ENCODE assay signal across 18 cellular contexts in genomic region chrX:110397353-110397752, GRCh38. TPM values are rescaled to one million over a fixed set of nuclear protein-coding genes. Genes with fewer than 3 reads are reported as not detected.
"Had no signal": no experiment of that assay in that cellular context is flagged by ENCODE, and none has a peak within 500 bp of the region (broad histone marks: within the 10 kb centered on the region; RNA-seq: fewer than 3 reads in every experiment).

No MANE protein-coding gene starts in this region.

- H3K27me3 ChIP-seq: esophagus muscularis mucosa, thyroid gland had no signal

- H3K4me3 ChIP-seq: dorsolateral prefrontal cortex, esophagus muscularis mucosa, lung, thyroid gland had no signal

- DNase-seq: activated B cell treated with CpG ODN at 0.5 μM for 24 hours; activated CD4-positive, alpha-beta T cell treated with anti-CD3 and anti-CD28 coated beads, Interleukin-2, amount 10 ng/mL, durations not matched to agents 7 days and 5 days; activated CD8-positive, alpha-beta T cell treated with anti-CD3 and anti-CD28 coated beads, Interleukin-2, amount 10 ng/mL, durations not matched to agents 7 days and 5 days; activated naive CD4-positive, alpha-beta T cell treated with Interleukin-2 at 50 U/mL for 16 hours; activated naive CD8-positive, alpha-beta T cell treated with anti-CD3 and anti-CD28 coated beads, Interleukin-2, amount 10 ng/mL, durations not matched to agents 7 days and 5 days; activated T-cell treated with anti-CD3 and anti-CD28 coated beads, Interleukin-2, amount 50 U/mL, for 24 hours; amygdala; central memory CD4-positive, alpha-beta T cell; dorsolateral prefrontal cortex; occipital lobe; posterior cingulate gyrus; retina; stimulated activated CD8-positive, alpha-beta memory T cell treated with anti-CD3 and anti-CD28 coated beads, Interleukin-4, amount 100 ng/mL, for 48 hours; stimulated activated naive CD4-positive, alpha-beta T cell; thyroid gland had no signal

- ATAC-seq: activated CD8-positive, alpha-beta T cell treated with anti-CD3 and anti-CD28 coated beads, Interleukin-2, amount 10 ng/mL, durations not matched to agents 7 days and 5 days had no signal

- H3K4me1 ChIP-seq: esophagus muscularis mucosa, thyroid gland had no signal

- H3K9me3 ChIP-seq: esophagus muscularis mucosa, thyroid gland had no signal

- H3K27ac ChIP-seq: dorsolateral prefrontal cortex, esophagus muscularis mucosa, thyroid gland had no signal

- H3K36me3 ChIP-seq: esophagus muscularis mucosa, thyroid gland had no signal

RNA-seq across cellular contexts. Expression of gene RTL9, which starts 38.7 kb away (rescaled TPM):
- total RNA-seq: activated B cell treated with CpG ODN at 0.5 μM for 24 hours; activated CD4-positive, alpha-beta T cell treated with anti-CD3 and anti-CD28 coated beads, Interleukin-2, amount 10 ng/mL, durations not matched to agents 7 days and 5 days; activated CD8-positive, alpha-beta T cell treated with anti-CD3 and anti-CD28 coated beads, Interleukin-2, amount 10 ng/mL, durations not matched to agents 7 days and 5 days; activated naive CD8-positive, alpha-beta T cell treated with anti-CD3 and anti-CD28 coated beads, Interleukin-2, amount 10 ng/mL, durations not matched to agents 7 days and 5 days; activated T-helper 2 cell treated with anti-CD3 and anti-CD28 coated beads, Interferon-gamma antibody, Interleukin-2, Interleukin-4, amounts not matched to agents 10 μg/mL and 5 μg/mL and 100 μg/mL, durations not matched to agents 14 hours and 24 hours and 36 hours had no signal
